8 cellular contexts compared by ENCODE assay signal in the genomic region with DNA sequence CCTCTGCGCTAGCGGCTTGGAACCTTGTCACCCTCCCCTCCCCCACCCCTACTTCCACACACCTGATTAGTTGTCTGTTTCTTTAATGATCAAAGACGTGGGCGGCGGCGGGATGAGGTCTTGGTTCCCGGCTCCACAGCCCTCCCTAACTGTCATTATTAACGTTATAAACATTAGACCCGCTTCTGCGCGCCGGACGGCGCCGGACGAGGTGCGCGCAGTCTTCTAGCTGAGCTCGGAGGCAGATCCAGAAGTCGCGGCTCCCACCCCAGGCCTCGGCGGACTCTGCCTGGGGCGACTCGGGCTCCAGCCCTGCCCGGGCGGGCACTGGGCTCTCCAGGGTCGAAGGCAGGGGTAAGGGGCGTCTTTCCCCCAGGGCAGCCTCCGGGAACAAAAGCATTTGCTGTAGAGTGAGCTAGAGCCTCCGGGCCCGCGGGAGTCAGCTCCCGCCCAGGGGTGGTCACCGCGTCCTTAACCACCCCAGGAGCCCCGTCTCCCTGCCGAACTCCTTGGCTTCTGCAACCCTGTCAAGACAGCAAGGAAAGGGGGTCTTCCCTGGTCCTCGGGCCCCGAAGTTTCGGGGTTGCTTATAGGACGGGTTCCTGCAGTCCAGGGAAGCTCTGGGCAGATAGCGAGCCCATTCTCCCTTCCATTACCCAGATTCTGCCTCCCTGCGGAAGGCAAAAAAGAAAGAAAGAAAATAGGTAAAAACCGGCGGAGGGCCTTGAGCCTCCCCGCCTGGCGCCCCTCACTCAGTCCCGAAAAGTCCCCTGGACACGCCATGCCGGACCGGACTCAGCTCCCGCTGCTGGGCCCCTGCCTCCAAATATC. TPM values are rescaled to one million over a fixed set of nuclear protein-coding genes. Genes with fewer than 3 reads are reported as not detected.
DNase-seq lines count a peak whose midpoint lies in the region; ATAC-seq and TF ChIP-seq lines count a peak whose summit lies in the region.

No MANE protein-coding gene starts in this region.

- H3K4me1 ChIP-seq in iPS DF 6.9 (ENCODE audit: control insufficient read depth, insufficient read depth, low read length), result peaks cover 12% of the 10 kb centered on the region

- H3K36me3 ChIP-seq in iPS DF 6.9 (ENCODE audit: control insufficient read depth, insufficient read depth, low read length), result peaks cover 2% of the 10 kb centered on the region; the same call in 1 of the 2 replicates

- peaks cover 54% of the 10 kb centered on the region for H3K27me3 ChIP-seq in iPS DF 6.9 (ENCODE audit: control insufficient read depth, insufficient read depth, low read length)

- WGBS in iPS DF 6.9 (ENCODE audit: insufficient coverage, insufficient read length), result no CpG with 5 or more reads among the region's 53 CpGs

- H3K27ac ChIP-seq in iPS DF 6.9 (ENCODE audit: low read length), result no peak overlapping the region

- peaks cover 14% of the 10 kb centered on the region for H3K4me1 Mint-ChIP-seq in activated CD8-positive, alpha-beta memory T cell treated with anti-CD3 and anti-CD28 coated beads, Interleukin-2, amount 10 ng/mL, durations not matched to agents 7 days and 5 days
- H3K4me1 Mint-ChIP-seq in stimulated activated naive B cell treated with anti-CD40 and anti-IgM and Interleukin-4, amounts not matched to agents 10 μg/mL and 1 μg/mL and 100 μg/mL, for 72 hours, result peaks cover 38 to 75% of the 10 kb centered on the region in 2 donors

- DNase-seq in HFF-Myc (ENCODE audit: extremely low read depth, low read depth) (no peak), iPS DF 6.9 (ENCODE audit: low read depth, low spot score) (no peak), GDM1 (lab: John Stamatoyannopoulos, UW) (no peak), iPS-NIHi11 (ENCODE audit: low spot score) (no peak), DMS 273 treated with DMSO at 0.1 percent for 48 hours (lab: John Stamatoyannopoulos, UW) (no peak)
- no peak for DNase-seq in activated CD8-positive, alpha-beta memory T cell treated with anti-CD3 and anti-CD28 coated beads, Interleukin-2, amount 10 ng/mL, durations not matched to agents 7 days and 5 days
- DNase-seq in stimulated activated naive B cell treated with anti-CD40 and anti-IgM and Interleukin-4, amounts not matched to agents 10 μg/mL and 1 μg/mL and 100 μg/mL, for 72 hours, result no peak

- H3K36me3 Mint-ChIP-seq in activated CD8-positive, alpha-beta memory T cell treated with anti-CD3 and anti-CD28 coated beads, Interleukin-2, amount 10 ng/mL, durations not matched to agents 7 days and 5 days, result no peaks in the 10 kb centered on the region
- H3K36me3 Mint-ChIP-seq in stimulated activated naive B cell treated with anti-CD40 and anti-IgM and Interleukin-4, amounts not matched to agents 10 μg/mL and 1 μg/mL and 100 μg/mL, for 72 hours, result peaks cover 9 to 10% of the 10 kb centered on the region in 2 donors

- H3K9me3 Mint-ChIP-seq in activated CD8-positive, alpha-beta memory T cell treated with anti-CD3 and anti-CD28 coated beads, Interleukin-2, amount 10 ng/mL, durations not matched to agents 7 days and 5 days (ENCODE audit: low read depth), result no peaks in the 10 kb centered on the region
- peaks cover 0 to 5% of the 10 kb centered on the region in 2 donors for H3K9me3 Mint-ChIP-seq in stimulated activated naive B cell treated with anti-CD40 and anti-IgM and Interleukin-4, amounts not matched to agents 10 μg/mL and 1 μg/mL and 100 μg/mL, for 72 hours

- ATAC-seq in activated CD8-positive, alpha-beta memory T cell treated with anti-CD3 and anti-CD28 coated beads, Interleukin-2, amount 10 ng/mL, durations not matched to agents 7 days and 5 days, result peak; percentile 14
- peak; percentile 17 to 18 for ATAC-seq in stimulated activated naive B cell treated with anti-CD40 and anti-IgM and Interleukin-4, amounts not matched to agents 10 μg/mL and 1 μg/mL and 100 μg/mL, for 72 hours (replicated peaks)
- no peak for ATAC-seq in HG03045 (IDR thresholded peaks at IDR 0.05; ENCODE audit: unreplicated experiment)

- peak overlapping the region; percentile 20 for H3K4me3 ChIP-seq in HFF-Myc (replicated peaks; ENCODE audit: low read depth, low read length)
- H3K4me3 ChIP-seq in iPS DF 6.9 (ENCODE audit: low read length), result peak overlapping the region; percentile 10; the same call in 1 of the 2 replicates

- peaks cover 83% of the 10 kb centered on the region for H3K27me3 Mint-ChIP-seq in activated CD8-positive, alpha-beta memory T cell treated with anti-CD3 and anti-CD28 coated beads, Interleukin-2, amount 10 ng/mL, durations not matched to agents 7 days and 5 days
- peaks cover 55 to 66% of the 10 kb centered on the region in 2 donors for H3K27me3 Mint-ChIP-seq in stimulated activated naive B cell treated with anti-CD40 and anti-IgM and Interleukin-4, amounts not matched to agents 10 μg/mL and 1 μg/mL and 100 μg/mL, for 72 hours

- H3K9me3 ChIP-seq in iPS DF 6.9 (ENCODE audit: control insufficient read depth, insufficient read depth, low read length), result no peaks in the 10 kb centered on the region

- CTCF ChIA-PET in activated CD8-positive, alpha-beta memory T cell treated with anti-CD3 and anti-CD28 coated beads, Interleukin-2, amount 10 ng/mL, durations not matched to agents 7 days and 5 days (lab: Charles Lee), result interaction anchor here (0.7 to 3.3 kb wide), 11 partner anchors 10 to 201 kb away, joined by 3 to 25 read pairs (median 4); no protein-coding TSS in a partner anchor

- no peak overlapping the region for H3K4me3 Mint-ChIP-seq in activated CD8-positive, alpha-beta memory T cell treated with anti-CD3 and anti-CD28 coated beads, Interleukin-2, amount 10 ng/mL, durations not matched to agents 7 days and 5 days
- peak overlapping the region; percentile 67 to 70 for H3K4me3 Mint-ChIP-seq in stimulated activated naive B cell treated with anti-CD40 and anti-IgM and Interleukin-4, amounts not matched to agents 10 μg/mL and 1 μg/mL and 100 μg/mL, for 72 hours

- TF ChIP-seq CTCF in HFF-Myc (IDR thresholded peaks at IDR 0.05; ENCODE audit: low read depth, low read length, missing control alignments), result no peak

- no peak overlapping the region for H3K27ac Mint-ChIP-seq in activated CD8-positive, alpha-beta memory T cell treated with anti-CD3 and anti-CD28 coated beads, Interleukin-2, amount 10 ng/mL, durations not matched to agents 7 days and 5 days
- peak overlapping the region; percentile 47 for H3K27ac Mint-ChIP-seq in stimulated activated naive B cell treated with anti-CD40 and anti-IgM and Interleukin-4, amounts not matched to agents 10 μg/mL and 1 μg/mL and 100 μg/mL, for 72 hours

RNA-seq across cellular contexts. Expression of a gene that starts 2.2 kb away (rescaled TPM):
- total RNA-seq in activated CD8-positive, alpha-beta memory T cell treated with anti-CD3 and anti-CD28 coated beads, Interleukin-2, amount 10 ng/mL, durations not matched to agents 7 days and 5 days, result under 1 TPM; 0.14 to 0.20 TPM

RNA-seq across cellular contexts. Expression of a gene that starts 45.3 kb away (rescaled TPM):
- not detected for total RNA-seq in activated CD8-positive, alpha-beta memory T cell treated with anti-CD3 and anti-CD28 coated beads, Interleukin-2, amount 10 ng/mL, durations not matched to agents 7 days and 5 days

RNA-seq across cellular contexts. Expression of a gene that starts 45.8 kb away (rescaled TPM):
- not detected for total RNA-seq in activated CD8-positive, alpha-beta memory T cell treated with anti-CD3 and anti-CD28 coated beads, Interleukin-2, amount 10 ng/mL, durations not matched to agents 7 days and 5 days
